In genomic region chr6:139882977-139883728, GRCh38 we compare ENCODE assay signal across 1 cellular context.
TF ChIP-seq lines count a peak whose summit lies in the region.

No MANE protein-coding gene starts in this region.

TF ChIP-seq in SK-N-SH, 30 proteins besides CTCF, POLR2A, EP300 and RAD21 (continued from another document):
- TF ChIP-seq CHD2 (IDR thresholded peaks at IDR 0.05; ENCODE audit: low read length, partially characterized antibody) (no peak), SIN3A (IDR thresholded peaks at IDR 0.05; ENCODE audit: borderline replicate concordance, low read depth, low read length) (no peak), ZBTB33 (IDR thresholded peaks at IDR 0.05; ENCODE audit: borderline replicate concordance, low read depth) (no peak), MEF2A (IDR thresholded peaks at IDR 0.05; ENCODE audit: borderline replicate concordance, low read depth) (peak; percentile 45; the same call in 1 of the 2 replicates), GABPA (IDR thresholded peaks at IDR 0.05; ENCODE audit: low read depth) (no peak), REST (IDR thresholded peaks at IDR 0.05; ENCODE audit: low read depth, low read length) (no peak), NRF1 (IDR thresholded peaks at IDR 0.05; ENCODE audit: low read depth, low read length) (no peak), JUND (IDR thresholded peaks at IDR 0.05) (0 out of 2 replicates have a peak, but pooled peaks have one; percentile 13), RFX5 (IDR thresholded peaks at IDR 0.05; ENCODE audit: low read length) (no peak), FOXM1 (IDR thresholded peaks at IDR 0.05; ENCODE audit: low read depth) (no peak), TAF1 (IDR thresholded peaks at IDR 0.05; ENCODE audit: borderline replicate concordance, low read depth, low read length) (no peak), EZH2phosphoT487 (IDR thresholded peaks at IDR 0.05; ENCODE audit: borderline replicate concordance, low read depth) (no peak), FOSL2 (IDR thresholded peaks at IDR 0.05; ENCODE audit: borderline replicate concordance, low read depth) (0 out of 2 replicates have a peak, but pooled peaks have one; percentile 4)
